In genomic region chr6:111710911-111711310, GRCh38 we compare ENCODE assay signal across 9 cellular contexts.
DNase-seq lines count a peak whose midpoint lies in the region; ATAC-seq and TF ChIP-seq lines count a peak whose summit lies in the region.
"Had no signal": no experiment of that assay in that cellular context is flagged by ENCODE, and none has a peak within 500 bp of the region (broad histone marks: within the 10 kb centered on the region; RNA-seq: fewer than 3 reads in every experiment).

No MANE protein-coding gene starts in this region.

- H3K36me3 ChIP-seq in mesenchymal stem cell (ENCODE audit: control insufficient read depth in 1 of 2, insufficient read depth in 2 of 2, low read depth in 1 of 2, low read length in 2 of 2) (peaks cover 9 to 73% of the 10 kb centered on the region in 2 experiments), suprapubic skin (no peaks in the 10 kb centered on the region)

- CTCF ChIA-PET in activated CD4-positive, alpha-beta T cell treated with anti-CD3 and anti-CD28 coated beads, Interleukin-2, amount 10 ng/mL, durations not matched to agents 7 days and 5 days (lab: Charles Lee): interaction anchor here (0.9 to 4.1 kb wide), 18 partner anchors 9 to 452 kb away, joined by 3 to 40 read pairs (median 5); partner anchors contain the start of gene FYN

- no peak overlapping the region for H2AFZ ChIP-seq in mesenchymal stem cell (ENCODE audit: low read depth, low read length)

- no peak for TF ChIP-seq CTCF in suprapubic skin (IDR thresholded peaks at IDR 0.05)

- H3K27me3 ChIP-seq in mesenchymal stem cell (ENCODE audit: control insufficient read depth in 1 of 2, insufficient read depth in 1 of 2, low read length in 2 of 2) (no peaks in the 10 kb centered on the region), suprapubic skin (no peaks in the 10 kb centered on the region)

- no peak for TF ChIP-seq POLR2A in suprapubic skin (IDR thresholded peaks at IDR 0.05)

- peaks cover 61% of the 10 kb centered on the region for H3K4me1 Mint-ChIP-seq in activated CD4-positive, alpha-beta T cell treated with anti-CD3 and anti-CD28 coated beads, Interleukin-2, amount 10 ng/mL, durations not matched to agents 7 days and 5 days

- no peak for ATAC-seq in activated naive CD4-positive, alpha-beta T cell treated with anti-CD3 and anti-CD28 coated beads, Interleukin-2, amount 50 U/mL, for 72 hours
- no peak for ATAC-seq in GM18498 (IDR thresholded peaks at IDR 0.05; ENCODE audit: unreplicated experiment)

- H3K36me3 Mint-ChIP-seq in activated CD4-positive, alpha-beta T cell treated with anti-CD3 and anti-CD28 coated beads, Interleukin-2, amount 10 ng/mL, durations not matched to agents 7 days and 5 days (ENCODE audit: low read depth): peaks cover 59% of the 10 kb centered on the region
- peaks cover 28 to 45% of the 10 kb centered on the region in 2 donors for H3K36me3 Mint-ChIP-seq in activated naive CD4-positive, alpha-beta T cell treated with anti-CD3 and anti-CD28 coated beads, Interleukin-2, amount 50 U/mL, for 72 hours

- H3K4me3 Mint-ChIP-seq in activated CD4-positive, alpha-beta T cell treated with anti-CD3 and anti-CD28 coated beads, Interleukin-2, amount 10 ng/mL, durations not matched to agents 7 days and 5 days: no peak overlapping the region

- TF ChIP-seq EP300 in suprapubic skin (IDR thresholded peaks at IDR 0.05): no peak

- H3K4me2 ChIP-seq in mesenchymal stem cell (ENCODE audit: low read length, poor library complexity, severe bottlenecking): no peak overlapping the region

- H3K27ac ChIP-seq in mesenchymal stem cell (ENCODE audit: low read length, poor library complexity, severe bottlenecking): no peak overlapping the region
- H3K27ac ChIP-seq in suprapubic skin: peak overlapping the region; percentile 5

- no peak overlapping the region for H4K8ac ChIP-seq in mesenchymal stem cell (ENCODE audit: low read length)

- H2BK5ac ChIP-seq in mesenchymal stem cell (ENCODE audit: low read depth, low read length, poor library complexity, severe bottlenecking): no peak overlapping the region

- peaks cover 10% of the 10 kb centered on the region for H3K4me1 ChIP-seq in mesenchymal stem cell (ENCODE audit: control insufficient read depth, insufficient read depth, low read depth, low read length)
- peaks cover 27% of the 10 kb centered on the region for H3K4me1 ChIP-seq in suprapubic skin

- H2BK15ac ChIP-seq in mesenchymal stem cell (ENCODE audit: low read depth, poor library complexity, severe bottlenecking): no peak overlapping the region

- no peaks in the 10 kb centered on the region for H3K9me3 ChIP-seq in mesenchymal stem cell (ENCODE audit: control insufficient read depth, low read length)
- no peaks in the 10 kb centered on the region for H3K9me3 ChIP-seq in suprapubic skin

- no peak overlapping the region for H2BK120ac ChIP-seq in mesenchymal stem cell (ENCODE audit: low read depth, low read length)

- H3K27ac Mint-ChIP-seq in activated CD4-positive, alpha-beta T cell treated with anti-CD3 and anti-CD28 coated beads, Interleukin-2, amount 10 ng/mL, durations not matched to agents 7 days and 5 days: peak overlapping the region; percentile 82
- H3K27ac Mint-ChIP-seq in activated naive CD4-positive, alpha-beta T cell treated with anti-CD3 and anti-CD28 coated beads, Interleukin-2, amount 50 U/mL, for 72 hours: peak overlapping the region; percentile 86 to 89

- no peaks in the 10 kb centered on the region for H3K9me3 Mint-ChIP-seq in activated CD4-positive, alpha-beta T cell treated with anti-CD3 and anti-CD28 coated beads, Interleukin-2, amount 10 ng/mL, durations not matched to agents 7 days and 5 days
- H3K9me3 Mint-ChIP-seq in activated naive CD4-positive, alpha-beta T cell treated with anti-CD3 and anti-CD28 coated beads, Interleukin-2, amount 50 U/mL, for 72 hours: no peaks in the 10 kb centered on the region

- no peak overlapping the region for H3K4me3 ChIP-seq in mesenchymal stem cell (ENCODE audit: insufficient read depth in 1 of 2, low read depth in 1 of 2, low read length in 2 of 2)
- H3K4me3 ChIP-seq in suprapubic skin: no peak overlapping the region

- H4K91ac ChIP-seq in mesenchymal stem cell (ENCODE audit: low read length): no peak overlapping the region

- no peak overlapping the region for H3K14ac ChIP-seq in mesenchymal stem cell (ENCODE audit: low read length in 2 of 2)

- POLR2A ChIA-PET in activated CD4-positive, alpha-beta T cell treated with anti-CD3 and anti-CD28 coated beads, Interleukin-2, amount 10 ng/mL, durations not matched to agents 7 days and 5 days (lab: Charles Lee): no interaction called here

- WGBS in mesenchymal stem cell: 96% methylated on average over 3 of the region's 4 CpGs
- 54% methylated on average over 4 of the region's 4 CpGs for WGBS in suprapubic skin

- H3K27me3 Mint-ChIP-seq in activated CD4-positive, alpha-beta T cell treated with anti-CD3 and anti-CD28 coated beads, Interleukin-2, amount 10 ng/mL, durations not matched to agents 7 days and 5 days: no peaks in the 10 kb centered on the region

- H3K9ac ChIP-seq in mesenchymal stem cell (ENCODE audit: low read length): peak overlapping the region; percentile 67

- no peaks in the 10 kb centered on the region for H3K79me1 ChIP-seq in mesenchymal stem cell (replicated peaks; ENCODE audit: low read length, poor library complexity, severe bottlenecking)

- no peak for DNase-seq in activated CD4-positive, alpha-beta T cell treated with anti-CD3 and anti-CD28 coated beads, Interleukin-2, amount 10 ng/mL, durations not matched to agents 7 days and 5 days
- no peak for DNase-seq in activated CD4-positive, alpha-beta T cell treated with anti-CD3 and anti-CD28 coated beads, Interleukin-2, amount 50 U/mL, for 4 hours
- no peak for DNase-seq in activated naive CD4-positive, alpha-beta T cell treated with anti-CD3 and anti-CD28 coated beads, Interleukin-2, amount 50 U/mL, for 72 hours (ENCODE audit: low spot score in 2 of 2)
- no peak for DNase-seq in mesenchymal stem cell
- no peak for DNase-seq in suprapubic skin (ENCODE audit: low spot score in 2 of 2)
- no peak for DNase-seq in KG1 (lab: John Stamatoyannopoulos, UW)
- no peak for DNase-seq in dermis blood vessel endothelial cell
- DNase-seq: activated gamma-delta T cell had no signal

- H3K18ac ChIP-seq in mesenchymal stem cell (ENCODE audit: low read depth in 1 of 2, low read length in 2 of 2): no peak overlapping the region

- H2AK5ac ChIP-seq in mesenchymal stem cell (ENCODE audit: low read length, severe bottlenecking): no peak overlapping the region

- H3K4ac ChIP-seq in mesenchymal stem cell (ENCODE audit: low read depth in 1 of 2, low read length in 2 of 2): no peak overlapping the region

- H2BK12ac ChIP-seq in mesenchymal stem cell (ENCODE audit: low read length in 2 of 2): no peak overlapping the region

- no peak overlapping the region for H3K23ac ChIP-seq in mesenchymal stem cell (ENCODE audit: low read length in 2 of 2)
